ENCODE assay signal across 19 cellular contexts in the genomic region with DNA sequence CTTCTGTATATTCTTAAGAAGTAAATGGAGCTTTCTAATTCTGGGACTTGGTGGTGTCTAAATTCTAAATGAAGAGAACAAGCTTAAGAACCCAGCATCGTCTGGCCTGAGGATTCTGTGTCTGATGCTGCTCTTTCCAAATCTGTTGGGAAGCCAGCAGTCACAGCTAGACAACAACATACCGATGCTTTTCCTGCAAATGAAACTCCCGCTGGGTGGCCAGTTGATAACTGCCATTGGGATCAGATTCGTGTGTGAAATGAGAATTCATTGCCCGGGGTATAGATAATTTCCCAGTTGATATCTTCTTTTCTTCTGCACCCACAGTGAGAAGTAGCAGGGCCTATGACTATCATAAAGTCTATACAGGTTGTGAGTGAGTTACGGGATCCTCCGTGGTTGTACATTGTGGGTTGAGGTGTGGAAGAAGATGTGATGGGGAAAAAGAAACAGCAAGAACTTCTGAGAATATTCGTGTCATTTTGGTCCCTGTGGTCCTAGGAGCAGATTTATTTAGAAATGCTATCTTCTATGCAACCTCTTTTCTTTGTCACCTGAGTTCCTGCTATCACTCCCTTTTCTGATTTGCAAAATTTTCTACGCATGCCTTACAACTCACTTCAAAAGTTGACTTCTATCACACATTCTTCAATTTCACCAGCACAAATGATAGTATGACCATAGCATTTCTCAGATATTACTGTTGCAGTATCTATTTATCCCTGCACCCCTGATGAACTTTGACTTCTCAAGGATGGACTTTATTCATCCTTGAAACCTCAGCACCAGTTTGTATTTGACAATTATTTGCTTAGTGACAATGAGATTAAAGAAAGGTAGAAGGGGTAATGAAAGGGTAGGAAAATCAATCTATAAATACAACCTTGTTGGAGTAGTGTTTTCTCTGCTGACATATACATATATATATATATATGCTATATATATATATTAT. TPM values are rescaled to one million over a fixed set of nuclear protein-coding genes. Genes with fewer than 3 reads are reported as not detected.
DNase-seq lines count a peak whose midpoint lies in the region; ATAC-seq and TF ChIP-seq lines count a peak whose summit lies in the region.
"Had no signal": no experiment of that assay in that cellular context is flagged by ENCODE, and none has a peak within 500 bp of the region (broad histone marks: within the 10 kb centered on the region; RNA-seq: fewer than 3 reads in every experiment).

No MANE protein-coding gene starts in this region.

- ATAC-seq in activated T-cell treated with anti-CD3 and anti-CD28 coated beads, Interleukin-2, amount 50 U/mL, for 72 hours (replicated peaks in 1 of 2) = peak; percentile 87 to 90
- ATAC-seq in PC-3 = no peak
- peak; percentile 27 for ATAC-seq in activated CD8-positive, alpha-beta T cell treated with anti-CD3 and anti-CD28 coated beads, Interleukin-2, amount 10 ng/mL, durations not matched to agents 7 days and 5 days
- peak; percentile 86 for ATAC-seq in stimulated activated effector memory CD8-positive, alpha-beta T cell treated with anti-CD3 and anti-CD28 coated beads, Interleukin-12 subunit alpha, Interleukin-12 subunit beta, amount 100 ng/mL, for 72 hours
- ATAC-seq: GM23338, K562 had no signal

- TF ChIP-seq CTCF in PC-3 (conservative IDR thresholded peaks at IDR 0.05; ENCODE audit: low read depth, low read length) (no peak), breast epithelium (IDR thresholded peaks at IDR 0.05) (no peak)

- H3K9me3 ChIP-seq in PC-3 (ENCODE audit: low read length) (no peaks in the 10 kb centered on the region), breast epithelium (no peaks in the 10 kb centered on the region)

- intact Hi-C loops in PC-3 (cut with micrococcal nuclease) (loop anchor here (1.0 kb wide), 1 partner anchor 7 kb away; no protein-coding TSS in a partner anchor), breast epithelium (cut with DNase I; ENCODE audit: low total_unique reads) (no loop called here)

- H3K4me1 ChIP-seq in PC-3 (ENCODE audit: insufficient read depth, low read length) = peaks cover 10% of the 10 kb centered on the region; the same call in 1 of the 2 replicates
- no peaks in the 10 kb centered on the region for H3K4me1 ChIP-seq in breast epithelium

- H3K9ac ChIP-seq in PC-3 (ENCODE audit: low read length) = peak overlapping the region; percentile 23; the same call in 1 of the 2 replicates

- no peaks in the 10 kb centered on the region for H3K36me3 ChIP-seq in PC-3 (ENCODE audit: low read depth, low read length)
- H3K36me3 ChIP-seq in breast epithelium = no peaks in the 10 kb centered on the region

- no peak overlapping the region for H3K27ac Mint-ChIP-seq in activated T-cell treated with anti-CD3 and anti-CD28 coated beads, Interleukin-2, amount 50 U/mL, for 72 hours
- no peak overlapping the region for H3K27ac Mint-ChIP-seq in activated CD8-positive, alpha-beta T cell treated with anti-CD3 and anti-CD28 coated beads, Interleukin-2, amount 10 ng/mL, durations not matched to agents 7 days and 5 days
- H3K27ac Mint-ChIP-seq in stimulated activated effector memory CD8-positive, alpha-beta T cell treated with anti-CD3 and anti-CD28 coated beads, Interleukin-12 subunit alpha, Interleukin-12 subunit beta, amount 100 ng/mL, for 72 hours = no peak overlapping the region
- H3K27ac Mint-ChIP-seq: CD8-positive, alpha-beta memory T cell; GM23338 had no signal

- no peaks in the 10 kb centered on the region for H3K9me3 Mint-ChIP-seq in activated T-cell treated with anti-CD3 and anti-CD28 coated beads, Interleukin-2, amount 50 U/mL, for 72 hours
- no peaks in the 10 kb centered on the region for H3K9me3 Mint-ChIP-seq in activated CD8-positive, alpha-beta T cell treated with anti-CD3 and anti-CD28 coated beads, Interleukin-2, amount 10 ng/mL, durations not matched to agents 7 days and 5 days (ENCODE audit: insufficient read depth)
- H3K9me3 Mint-ChIP-seq in stimulated activated effector memory CD8-positive, alpha-beta T cell treated with anti-CD3 and anti-CD28 coated beads, Interleukin-12 subunit alpha, Interleukin-12 subunit beta, amount 100 ng/mL, for 72 hours = no peaks in the 10 kb centered on the region
- H3K9me3 Mint-ChIP-seq: CD8-positive, alpha-beta memory T cell; GM23338 had no signal

- no peaks in the 10 kb centered on the region for H3K79me2 ChIP-seq in PC-3 (ENCODE audit: low read length)

- peaks cover 33% of the 10 kb centered on the region for H3K4me1 Mint-ChIP-seq in activated T-cell treated with anti-CD3 and anti-CD28 coated beads, Interleukin-2, amount 50 U/mL, for 72 hours (ENCODE audit: low read depth)
- peaks cover 18% of the 10 kb centered on the region for H3K4me1 Mint-ChIP-seq in activated CD8-positive, alpha-beta T cell treated with anti-CD3 and anti-CD28 coated beads, Interleukin-2, amount 10 ng/mL, durations not matched to agents 7 days and 5 days (ENCODE audit: low read depth)
- H3K4me1 Mint-ChIP-seq in stimulated activated effector memory CD8-positive, alpha-beta T cell treated with anti-CD3 and anti-CD28 coated beads, Interleukin-12 subunit alpha, Interleukin-12 subunit beta, amount 100 ng/mL, for 72 hours = peaks cover 19% of the 10 kb centered on the region

- H3K27me3 ChIP-seq in PC-3 (ENCODE audit: low read length) = no peaks in the 10 kb centered on the region
- H3K27me3 ChIP-seq in breast epithelium = peaks cover 0 to 4% of the 10 kb centered on the region in 2 donors

- POLR2A ChIA-PET in PC-3 (lab: Charles Lee; ENCODE audit: unreplicated experiment) = no interaction called here
- POLR2A ChIA-PET in activated CD8-positive, alpha-beta T cell treated with anti-CD3 and anti-CD28 coated beads, Interleukin-2, amount 10 ng/mL, durations not matched to agents 7 days and 5 days (lab: Charles Lee) = no interaction called here

- no peaks in the 10 kb centered on the region for H3F3A ChIP-seq in PC-3 (ENCODE audit: low read length, unreplicated experiment)

- H3K4me2 ChIP-seq in PC-3 (ENCODE audit: low read length) = no peak overlapping the region
- H3K4me2 ChIP-seq: GM23338 had no signal

- no peaks in the 10 kb centered on the region for H3K9me2 ChIP-seq in PC-3 (replicated peaks; ENCODE audit: low read length)

- peak; percentile 23 to 27 for DNase-seq in activated T-cell treated with anti-CD3 and anti-CD28 coated beads, Interleukin-2, amount 50 U/mL, for 72 hours
- DNase-seq in activated T-cell treated with anti-CD3 and anti-CD28 coated beads, Interleukin-2, amount 50 U/mL, for 1 hour = no peak
- DNase-seq in PC-3 (no peak), NCI-H2081 treated with DMSO at 0.1 percent for 48 hours (lab: John Stamatoyannopoulos, UW) (no peak), breast epithelium (ENCODE audit: low spot score in 2 of 2) (no peak)
- peak; percentile 28 for DNase-seq in activated CD8-positive, alpha-beta T cell treated with anti-CD3 and anti-CD28 coated beads, Interleukin-2, amount 10 ng/mL, durations not matched to agents 7 days and 5 days
- DNase-seq in stimulated activated effector memory CD8-positive, alpha-beta T cell treated with anti-CD3 and anti-CD28 coated beads, Interleukin-12 subunit alpha, Interleukin-12 subunit beta, amount 100 ng/mL, for 72 hours (ENCODE audit: low spot score in 2 of 2) = peak in 1 of 2 donors; percentile 56
- DNase-seq: ACHN; C1 segment of cervical spinal cord; CD8-positive, alpha-beta memory T cell; HCEC 1CT; NCI-H1105 treated with DMSO at 0.1 percent for 48 hours; NCI-H1694; NCI-H510A; NCI-H748 treated with DMSO at 0.1 percent for 48 hours; NK-92 treated with Interleukin-12 subunit alpha and Interleukin-12 subunit beta, amount 100 ng/mL, for 24 hours; Right ventricle myocardium superior had no signal

- no peak overlapping the region for H2AFZ ChIP-seq in PC-3 (ENCODE audit: low read length)

- no TSS peak for BruUV-seq in PC-3 (replicated peaks; lab: Mats Ljungman, UMichigan)

- H4K20me1 ChIP-seq in PC-3 (ENCODE audit: low read length) = no peaks in the 10 kb centered on the region

- H3K27me3 Mint-ChIP-seq in activated T-cell treated with anti-CD3 and anti-CD28 coated beads, Interleukin-2, amount 50 U/mL, for 72 hours (ENCODE audit: low read depth) = no peaks in the 10 kb centered on the region
- no peaks in the 10 kb centered on the region for H3K27me3 Mint-ChIP-seq in activated CD8-positive, alpha-beta T cell treated with anti-CD3 and anti-CD28 coated beads, Interleukin-2, amount 10 ng/mL, durations not matched to agents 7 days and 5 days (ENCODE audit: low read depth)

- CTCF ChIA-PET in PC-3 (lab: Charles Lee) = no interaction called here
- CTCF ChIA-PET in activated CD8-positive, alpha-beta T cell treated with anti-CD3 and anti-CD28 coated beads, Interleukin-2, amount 10 ng/mL, durations not matched to agents 7 days and 5 days (lab: Charles Lee) = interaction anchor here (0.7 kb wide), 1 partner anchor 11 kb away, joined by 3 read pairs; no protein-coding TSS in a partner anchor

- peak overlapping the region; percentile 46 for H3K27ac ChIP-seq in PC-3 (ENCODE audit: low read length)
- no peak overlapping the region for H3K27ac ChIP-seq in breast epithelium

- peak overlapping the region in 1 of 2 donors; percentile 30 for H3K4me3 Mint-ChIP-seq in activated T-cell treated with anti-CD3 and anti-CD28 coated beads, Interleukin-2, amount 50 U/mL, for 72 hours
- no peak overlapping the region for H3K4me3 Mint-ChIP-seq in activated CD8-positive, alpha-beta T cell treated with anti-CD3 and anti-CD28 coated beads, Interleukin-2, amount 10 ng/mL, durations not matched to agents 7 days and 5 days
- H3K4me3 Mint-ChIP-seq in stimulated activated effector memory CD8-positive, alpha-beta T cell treated with anti-CD3 and anti-CD28 coated beads, Interleukin-12 subunit alpha, Interleukin-12 subunit beta, amount 100 ng/mL, for 72 hours = no peak overlapping the region
- H3K4me3 Mint-ChIP-seq: CD8-positive, alpha-beta memory T cell; GM23338 had no signal

- no peak for TF ChIP-seq POLR2A in breast epithelium (IDR thresholded peaks at IDR 0.05)

- H3K36me3 Mint-ChIP-seq in activated T-cell treated with anti-CD3 and anti-CD28 coated beads, Interleukin-2, amount 50 U/mL, for 72 hours (ENCODE audit: insufficient read depth in 2 of 2) = no peaks in the 10 kb centered on the region
- H3K36me3 Mint-ChIP-seq in activated CD8-positive, alpha-beta T cell treated with anti-CD3 and anti-CD28 coated beads, Interleukin-2, amount 10 ng/mL, durations not matched to agents 7 days and 5 days (ENCODE audit: low read depth) = no peaks in the 10 kb centered on the region
- H3K36me3 Mint-ChIP-seq in stimulated activated effector memory CD8-positive, alpha-beta T cell treated with anti-CD3 and anti-CD28 coated beads, Interleukin-12 subunit alpha, Interleukin-12 subunit beta, amount 100 ng/mL, for 72 hours = no peaks in the 10 kb centered on the region
- H3K36me3 Mint-ChIP-seq: CD8-positive, alpha-beta memory T cell had no signal

- H3K4me3 ChIP-seq in PC-3 (ENCODE audit: low read length) (no peak overlapping the region), breast epithelium (no peak overlapping the region)
- H3K4me3 ChIP-seq: GM23338, K562 had no signal

RNA-seq across cellular contexts. Expression of a gene that starts 10.4 kb away (rescaled TPM):
- total RNA-seq in activated T-cell treated with anti-CD3 and anti-CD28 coated beads, Interleukin-2, amount 50 U/mL, for 72 hours = not detected
- total RNA-seq in PC-3 (2014; rRNA removed) (not detected in 2 replicates), breast epithelium (not detected)
- total RNA-seq in activated CD8-positive, alpha-beta T cell treated with anti-CD3 and anti-CD28 coated beads, Interleukin-2, amount 10 ng/mL, durations not matched to agents 7 days and 5 days = not detected
- total RNA-seq: CD8-positive, alpha-beta memory T cell; GM23338; K562; Right ventricle myocardium superior had no signal

Comparison
In these comparisons a context has a peak if more than half of its experiments do, and no peak if none do; other contexts are left out.
1. DNase-seq: peak in activated T-cell treated with anti-CD3 and anti-CD28 coated beads, Interleukin-2, amount 50 U/mL, for 72 hours (2 of 2) and activated CD8-positive, alpha-beta T cell treated with anti-CD3 and anti-CD28 coated beads, Interleukin-2, amount 10 ng/mL, durations not matched to agents 7 days and 5 days (single experiment); none in activated T-cell treated with anti-CD3 and anti-CD28 coated beads, Interleukin-2, amount 50 U/mL, for 1 hour (single experiment), PC-3 (single experiment), NCI-H2081 treated with DMSO at 0.1 percent for 48 hours (single experiment) and breast epithelium (0 of 2).